In the genomic region with DNA sequence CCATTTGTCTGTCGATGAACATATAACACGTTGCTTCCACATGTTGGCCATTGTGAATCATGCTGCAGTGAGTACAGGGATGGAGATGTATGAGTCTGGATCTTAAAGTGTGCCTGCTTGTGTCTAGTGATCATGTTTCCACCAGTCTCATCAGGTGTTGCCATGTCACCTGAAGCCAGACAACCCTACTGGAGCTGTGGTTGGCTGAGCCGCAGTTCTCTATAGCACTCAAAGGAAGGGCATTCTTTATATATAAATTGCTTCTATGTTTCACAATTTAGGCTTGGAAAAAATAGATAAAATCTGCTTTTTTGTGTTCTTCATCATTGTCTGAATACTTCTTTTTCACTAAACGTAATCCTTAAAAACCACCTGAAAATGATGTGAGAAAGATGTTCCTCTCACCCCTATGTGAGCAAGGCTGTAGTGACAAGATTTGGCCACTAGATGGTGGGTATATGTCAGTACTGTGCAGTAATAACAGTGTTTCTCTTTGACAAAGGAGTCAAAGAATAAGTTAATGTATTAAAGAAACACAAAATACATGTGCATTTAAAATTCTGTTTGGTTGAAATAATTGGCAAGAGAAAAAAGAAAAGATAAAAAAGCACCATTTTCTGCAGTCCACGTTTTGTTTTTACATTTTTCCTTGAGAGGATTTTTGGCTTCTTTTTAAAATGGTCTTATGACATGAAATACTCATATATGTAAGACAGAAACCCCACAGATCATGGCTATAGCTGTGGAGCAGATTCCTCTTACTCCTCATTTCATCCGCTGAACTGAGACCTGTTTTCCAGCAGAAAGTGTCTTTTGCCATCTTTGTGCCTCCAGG, we compare ENCODE assay signal across 1 cellular context.
TF ChIP-seq lines count a peak whose summit lies in the region.

No MANE protein-coding gene starts in this region.

TF ChIP-seq in GM23338, 12 proteins besides CTCF, POLR2A, EP300 and RAD21 (continued from another document):
- TF ChIP-seq ZNF462 (CRISPR knock-in tag; IDR thresholded peaks at IDR 0.05) (no peak), ZNF114 (CRISPR knock-in tag; IDR thresholded peaks at IDR 0.05) (no peak), ZNF331 (CRISPR knock-in tag; IDR thresholded peaks at IDR 0.05; ENCODE audit: low read depth) (no peak), NANOG (IDR thresholded peaks at IDR 0.05; ENCODE audit: borderline replicate concordance) (no peak)
TF ChIP-seq in GM23338: peak in this region for 0.
